In the genomic region with DNA sequence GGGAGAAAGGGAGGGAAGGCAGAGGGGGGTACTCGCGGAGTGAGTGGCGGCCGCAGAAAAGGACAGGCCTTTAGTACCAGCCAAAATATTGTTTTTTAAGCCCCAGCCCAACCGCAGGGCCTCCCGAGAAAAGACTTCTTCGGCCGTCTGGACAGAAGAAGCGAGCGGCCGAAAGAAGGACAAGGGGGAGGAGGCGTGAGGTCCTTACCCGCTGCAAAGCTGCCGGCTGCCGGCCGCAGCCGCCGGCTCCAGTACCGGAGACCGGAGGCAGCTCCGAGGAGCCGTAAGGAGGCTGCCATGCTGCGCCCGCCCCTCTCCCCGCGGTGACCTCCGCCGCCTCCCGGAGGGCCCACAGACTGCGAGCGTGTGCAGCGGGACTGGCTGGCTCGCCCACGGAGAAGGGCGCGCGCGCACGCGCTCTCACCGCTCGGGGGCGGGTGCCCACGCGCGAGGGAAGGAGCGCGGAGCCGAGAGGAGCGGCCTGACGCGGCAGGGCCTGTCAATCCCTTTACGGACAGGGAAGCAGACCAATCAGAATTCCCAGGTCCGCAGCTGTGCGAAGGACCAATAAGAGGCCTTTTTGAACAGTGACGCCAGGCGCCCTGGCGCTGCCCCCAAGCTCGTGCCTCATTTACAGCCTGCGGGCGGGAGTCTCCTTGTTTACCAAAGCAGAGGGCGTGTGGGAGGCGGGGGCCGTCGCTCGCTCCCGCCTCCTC, we compare ENCODE assay signal across 2 cellular contexts.
A peak's percentile ranks its signal among the peaks of the same experiment; 100 is the strongest.
TF ChIP-seq lines count a peak whose summit lies in the region.

A gene (minus strand): TSS at position 394 of the 716 bp plus-strand sequence. CDS start 95 bp downstream, at position 299.

TF ChIP-seq in HCT116, 20 proteins besides CTCF, POLR2A, EP300 and RAD21 (continued from another document):
- TF ChIP-seq, protein P1, sequence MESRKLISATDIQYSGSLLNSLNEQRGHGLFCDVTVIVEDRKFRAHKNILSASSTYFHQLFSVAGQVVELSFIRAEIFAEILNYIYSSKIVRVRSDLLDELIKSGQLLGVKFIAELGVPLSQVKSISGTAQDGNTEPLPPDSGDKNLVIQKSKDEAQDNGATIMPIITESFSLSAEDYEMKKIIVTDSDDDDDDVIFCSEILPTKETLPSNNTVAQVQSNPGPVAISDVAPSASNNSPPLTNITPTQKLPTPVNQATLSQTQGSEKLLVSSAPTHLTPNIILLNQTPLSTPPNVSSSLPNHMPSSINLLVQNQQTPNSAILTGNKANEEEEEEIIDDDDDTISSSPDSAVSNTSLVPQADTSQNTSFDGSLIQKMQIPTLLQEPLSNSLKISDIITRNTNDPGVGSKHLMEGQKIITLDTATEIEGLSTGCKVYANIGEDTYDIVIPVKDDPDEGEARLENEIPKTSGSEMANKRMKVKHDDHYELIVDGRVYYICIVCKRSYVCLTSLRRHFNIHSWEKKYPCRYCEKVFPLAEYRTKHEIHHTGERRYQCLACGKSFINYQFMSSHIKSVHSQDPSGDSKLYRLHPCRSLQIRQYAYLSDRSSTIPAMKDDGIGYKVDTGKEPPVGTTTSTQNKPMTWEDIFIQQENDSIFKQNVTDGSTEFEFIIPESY (IDR thresholded peaks at IDR 0.05; ENCODE audit: extremely low read depth, insufficient replicate concordance, low read length) = peak; percentile 85
- TF ChIP-seq SIN3A (IDR thresholded peaks at IDR 0.05; ENCODE audit: low read depth) (peak; percentile 75; the same call in 1 of the 2 replicates), EGR1 (IDR thresholded peaks at IDR 0.05; ENCODE audit: low read depth) (peak; percentile 96), POLR2AphosphoS5 (IDR thresholded peaks at IDR 0.05; ENCODE audit: low read depth, low read length) (peak; percentile 85), FOSL1 (IDR thresholded peaks at IDR 0.05; ENCODE audit: low read depth) (0 out of 2 replicates have a peak, but pooled peaks have one; percentile 38)
- TF ChIP-seq, protein P2, sequence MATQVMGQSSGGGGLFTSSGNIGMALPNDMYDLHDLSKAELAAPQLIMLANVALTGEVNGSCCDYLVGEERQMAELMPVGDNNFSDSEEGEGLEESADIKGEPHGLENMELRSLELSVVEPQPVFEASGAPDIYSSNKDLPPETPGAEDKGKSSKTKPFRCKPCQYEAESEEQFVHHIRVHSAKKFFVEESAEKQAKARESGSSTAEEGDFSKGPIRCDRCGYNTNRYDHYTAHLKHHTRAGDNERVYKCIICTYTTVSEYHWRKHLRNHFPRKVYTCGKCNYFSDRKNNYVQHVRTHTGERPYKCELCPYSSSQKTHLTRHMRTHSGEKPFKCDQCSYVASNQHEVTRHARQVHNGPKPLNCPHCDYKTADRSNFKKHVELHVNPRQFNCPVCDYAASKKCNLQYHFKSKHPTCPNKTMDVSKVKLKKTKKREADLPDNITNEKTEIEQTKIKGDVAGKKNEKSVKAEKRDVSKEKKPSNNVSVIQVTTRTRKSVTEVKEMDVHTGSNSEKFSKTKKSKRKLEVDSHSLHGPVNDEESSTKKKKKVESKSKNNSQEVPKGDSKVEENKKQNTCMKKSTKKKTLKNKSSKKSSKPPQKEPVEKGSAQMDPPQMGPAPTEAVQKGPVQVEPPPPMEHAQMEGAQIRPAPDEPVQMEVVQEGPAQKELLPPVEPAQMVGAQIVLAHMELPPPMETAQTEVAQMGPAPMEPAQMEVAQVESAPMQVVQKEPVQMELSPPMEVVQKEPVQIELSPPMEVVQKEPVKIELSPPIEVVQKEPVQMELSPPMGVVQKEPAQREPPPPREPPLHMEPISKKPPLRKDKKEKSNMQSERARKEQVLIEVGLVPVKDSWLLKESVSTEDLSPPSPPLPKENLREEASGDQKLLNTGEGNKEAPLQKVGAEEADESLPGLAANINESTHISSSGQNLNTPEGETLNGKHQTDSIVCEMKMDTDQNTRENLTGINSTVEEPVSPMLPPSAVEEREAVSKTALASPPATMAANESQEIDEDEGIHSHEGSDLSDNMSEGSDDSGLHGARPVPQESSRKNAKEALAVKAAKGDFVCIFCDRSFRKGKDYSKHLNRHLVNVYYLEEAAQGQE (IDR thresholded peaks at IDR 0.05; ENCODE audit: low read depth) = no peak

TF ChIP-seq in neural cell, 6 proteins besides CTCF, POLR2A, EP300 and RAD21:
- TF ChIP-seq, protein P2 (IDR thresholded peaks at IDR 0.05; ENCODE audit: borderline replicate concordance) = peak; percentile 67
- peak; percentile 62 for TF ChIP-seq SMC3 (conservative IDR thresholded peaks at IDR 0.05; ENCODE audit: poor library complexity)
- peak; percentile 87 for TF ChIP-seq MXI1 (conservative IDR thresholded peaks at IDR 0.05; ENCODE audit: poor library complexity, severe bottlenecking)
- TF ChIP-seq TAF1 (IDR thresholded peaks at IDR 0.05; ENCODE audit: low read depth) = no peak
- no peak for TF ChIP-seq EZH2 (IDR thresholded peaks at IDR 0.05; ENCODE audit: borderline replicate concordance, insufficient read depth, low read length, poor library complexity, severe bottlenecking)
- peak; percentile 85 for TF ChIP-seq POLR2AphosphoS5 (IDR thresholded peaks at IDR 0.05)
